16 cellular contexts compared by ENCODE assay signal in the genomic region with DNA sequence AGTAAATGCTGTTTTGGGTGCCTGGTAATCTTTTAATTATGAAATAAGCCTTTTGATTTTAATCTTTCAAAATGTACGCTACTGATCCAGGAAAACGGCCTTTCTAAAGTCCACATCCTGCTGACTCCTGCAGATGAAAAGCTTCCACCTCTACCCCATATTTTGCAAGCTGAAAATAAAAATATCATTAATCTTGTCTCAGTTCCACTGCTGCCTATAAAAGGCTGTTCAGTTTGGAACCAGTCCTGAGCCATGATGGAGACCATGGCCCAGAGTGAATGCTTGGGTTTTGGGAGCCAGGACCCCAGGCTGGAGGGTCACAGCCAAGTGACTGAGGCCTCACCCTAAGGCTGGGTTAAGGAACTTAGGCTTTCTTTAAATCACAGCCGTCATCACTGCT.
DNase-seq lines count a peak whose midpoint lies in the region; ATAC-seq and TF ChIP-seq lines count a peak whose summit lies in the region.
"Had no signal": no experiment of that assay in that cellular context is flagged by ENCODE, and none has a peak within 500 bp of the region (broad histone marks: within the 10 kb centered on the region; RNA-seq: fewer than 3 reads in every experiment).

No MANE protein-coding gene starts in this region.

- no peaks in the 10 kb centered on the region for H3K27me3 ChIP-seq in esophagus muscularis mucosa
- H3K27me3 ChIP-seq in mesendoderm (ENCODE audit: insufficient read depth, low read length, poor library complexity), result no peaks in the 10 kb centered on the region
- H3K27me3 ChIP-seq in stomach, result no peaks in the 10 kb centered on the region

- peak overlapping the region; percentile 32 for H2BK5ac ChIP-seq in mesendoderm (ENCODE audit: low read length)

- H3K27ac ChIP-seq in VCaP (peak overlapping the region; percentile 48), esophagus muscularis mucosa (replicated peaks in 1 of 4) (peak overlapping the region; percentile 79 to 89 (median 86)), mesendoderm (ENCODE audit: low read depth, low read length) (no peak overlapping the region), stomach (peak overlapping the region in 4 of 5 donors; percentile 69 to 86 (median 80))
- H3K27ac ChIP-seq: PC-9 had no signal

- no peak overlapping the region for H3K4ac ChIP-seq in mesendoderm (ENCODE audit: low read depth, low read length)

- H3K9me3 ChIP-seq in esophagus muscularis mucosa, result no peaks in the 10 kb centered on the region
- no peaks in the 10 kb centered on the region for H3K9me3 ChIP-seq in stomach

- TF ChIP-seq CTCF in VCaP (conservative IDR thresholded peaks at IDR 0.05) (no peak), esophagus muscularis mucosa (IDR thresholded peaks at IDR 0.05) (no peak), stomach (IDR thresholded peaks at IDR 0.05) (no peak), endothelial cell (IDR thresholded peaks at IDR 0.05; ENCODE audit: unreplicated experiment) (no peak)

- H3K9ac ChIP-seq in mesendoderm (ENCODE audit: low read length), result no peak overlapping the region

- peaks cover 21% of the 10 kb centered on the region for H3K79me1 ChIP-seq in mesendoderm (ENCODE audit: low read length)

- peaks cover 49% of the 10 kb centered on the region for H3K79me2 ChIP-seq in mesendoderm (ENCODE audit: control insufficient read depth, insufficient read depth, low read length)

- no peak overlapping the region for H4K8ac ChIP-seq in mesendoderm (ENCODE audit: low read depth, low read length)

- DNase-seq in esophagus muscularis mucosa (ENCODE audit: extremely low spot score), result peak; percentile 70
- no peak for DNase-seq in mesendoderm
- no peak for DNase-seq in stomach
- DNase-seq in endothelial cell (ENCODE audit: low spot score), result no peak
- DNase-seq in LoVo (ENCODE audit: low spot score), result no peak
- no peak for DNase-seq in AML-193 (lab: John Stamatoyannopoulos, UW)
- DNase-seq: activated CD4-positive, alpha-beta T cell treated with anti-CD3 and anti-CD28 coated beads, Interleukin-2, amount 50 U/mL, for 1 hour; DMS 273 treated with DMSO at 0.1 percent for 48 hours; NCI-H1417 treated with DMSO at 0.1 percent for 48 hours; NCI-H446 treated with DMSO at 0.1 percent for 48 hours; PC-9 had no signal

- WGBS in esophagus muscularis mucosa, result 31% methylated on average over 3 of the region's 3 CpGs
- WGBS in mesendoderm (ENCODE audit: extremely low coverage, insufficient coverage, low lambda C conversion rate), result no CpG with 5 or more reads among the region's 3 CpGs
- WGBS in stomach, 5 donors, result 33 to 53% (median 42%) methylated on average over 3 of the region's 3 CpGs

- no peak overlapping the region for H2BK15ac ChIP-seq in mesendoderm (replicated peaks; ENCODE audit: low read depth)

- no peak overlapping the region for H3K27ac Mint-ChIP-seq in endothelial cell (ENCODE audit: unreplicated experiment)
- H3K27ac Mint-ChIP-seq: natural killer cell treated with Interleukin-12 subunit alpha and Interleukin-12 subunit beta and Interleukin-15 and Interleukin-18, amount 100 ng/mL, for 72 hours; T-helper 1 cell treated with Interleukin-12 subunit alpha and Interleukin-12 subunit beta and Interleukin-4 antibody, amounts not matched to agents 30 μg/mL and 1 μg/mL, for 36 hours had no signal

- intact Hi-C loops in esophagus muscularis mucosa (cut with DNase I), result no loop called here
- intact Hi-C loops in stomach (cut with DNase I; ENCODE audit: low total_unique reads), result no loop called here

- H3K4me2 ChIP-seq in mesendoderm (ENCODE audit: low read length), result no peak overlapping the region
- H3K4me2 ChIP-seq: PC-9 had no signal

- peak overlapping the region; percentile 52 for H2AK5ac ChIP-seq in mesendoderm (ENCODE audit: low read length)

- peaks cover 35% of the 10 kb centered on the region for H3K4me1 Mint-ChIP-seq in endothelial cell (ENCODE audit: unreplicated experiment)

- H3K18ac ChIP-seq in mesendoderm (ENCODE audit: low read length), result peak overlapping the region; percentile 4

- H3K9me3 Mint-ChIP-seq in endothelial cell (ENCODE audit: unreplicated experiment), result no peaks in the 10 kb centered on the region
- H3K9me3 Mint-ChIP-seq: natural killer cell treated with Interleukin-12 subunit alpha and Interleukin-12 subunit beta and Interleukin-15 and Interleukin-18, amount 100 ng/mL, for 72 hours; T-helper 1 cell treated with Interleukin-12 subunit alpha and Interleukin-12 subunit beta and Interleukin-4 antibody, amounts not matched to agents 30 μg/mL and 1 μg/mL, for 36 hours had no signal

- H3K36me3 Mint-ChIP-seq in endothelial cell (ENCODE audit: low read depth, unreplicated experiment), result peaks cover 15% of the 10 kb centered on the region
- H3K36me3 Mint-ChIP-seq: natural killer cell treated with Interleukin-12 subunit alpha and Interleukin-12 subunit beta and Interleukin-15 and Interleukin-18, amount 100 ng/mL, for 72 hours had no signal

- H3K4me3 Mint-ChIP-seq in endothelial cell (ENCODE audit: unreplicated experiment), result no peak overlapping the region
- H3K4me3 Mint-ChIP-seq: natural killer cell treated with Interleukin-12 subunit alpha and Interleukin-12 subunit beta and Interleukin-15 and Interleukin-18, amount 100 ng/mL, for 72 hours; T-helper 1 cell treated with Interleukin-12 subunit alpha and Interleukin-12 subunit beta and Interleukin-4 antibody, amounts not matched to agents 30 μg/mL and 1 μg/mL, for 36 hours had no signal

- H3K4me1 ChIP-seq in esophagus muscularis mucosa (peaks cover 83 to 86% (median 84%) of the 10 kb centered on the region in 4 donors), mesendoderm (ENCODE audit: control insufficient read depth, low read depth, low read length) (peaks cover 26% of the 10 kb centered on the region), stomach (peaks cover 31 to 83% (median 55%) of the 10 kb centered on the region in 4 donors)

- no peak overlapping the region for H3K23ac ChIP-seq in mesendoderm (ENCODE audit: low read length)

- TF ChIP-seq POLR2A in esophagus muscularis mucosa (IDR thresholded peaks at IDR 0.05; ENCODE audit: low read depth), result no peak
- no peak for TF ChIP-seq POLR2A in stomach (IDR thresholded peaks at IDR 0.05)

- H3K27me3 Mint-ChIP-seq in endothelial cell (ENCODE audit: unreplicated experiment), result peaks cover 2% of the 10 kb centered on the region
- H3K27me3 Mint-ChIP-seq: natural killer cell treated with Interleukin-12 subunit alpha and Interleukin-12 subunit beta and Interleukin-15 and Interleukin-18, amount 100 ng/mL, for 72 hours had no signal

- H4K5ac ChIP-seq in mesendoderm (ENCODE audit: low read length), result no peak overlapping the region

- no peak overlapping the region for H2BK120ac ChIP-seq in mesendoderm (ENCODE audit: low read depth, low read length)

- no peak overlapping the region for H3K56ac ChIP-seq in mesendoderm (ENCODE audit: low read length)

- ATAC-seq in HG02852 (IDR thresholded peaks at IDR 0.05; ENCODE audit: unreplicated experiment), result no peak
- ATAC-seq: natural killer cell treated with Interleukin-12 subunit alpha and Interleukin-12 subunit beta and Interleukin-15 and Interleukin-18, amount 100 ng/mL, for 72 hours had no signal

- peak overlapping the region; percentile 27 to 40 (median 34) for H3K4me3 ChIP-seq in esophagus muscularis mucosa
- H3K4me3 ChIP-seq in mesendoderm (ENCODE audit: low read length), result no peak overlapping the region
- H3K4me3 ChIP-seq in stomach, result peak overlapping the region in 1 of 4 donors; percentile 4
- H3K4me3 ChIP-seq: K562, PC-9 had no signal

- no peak for TF ChIP-seq EP300 in esophagus muscularis mucosa (IDR thresholded peaks at IDR 0.05)
- TF ChIP-seq EP300 in stomach (IDR thresholded peaks at IDR 0.05), result no peak

- H3K36me3 ChIP-seq in esophagus muscularis mucosa, result peaks cover 6 to 22% (median 14%) of the 10 kb centered on the region in 4 donors
- H3K36me3 ChIP-seq in mesendoderm (ENCODE audit: control insufficient read depth, insufficient read depth, low read length), result peaks cover 2% of the 10 kb centered on the region
- peaks cover 10 to 30% (median 21%) of the 10 kb centered on the region in 4 donors for H3K36me3 ChIP-seq in stomach
